14 cellular contexts compared by ENCODE assay signal in the genomic region with DNA sequence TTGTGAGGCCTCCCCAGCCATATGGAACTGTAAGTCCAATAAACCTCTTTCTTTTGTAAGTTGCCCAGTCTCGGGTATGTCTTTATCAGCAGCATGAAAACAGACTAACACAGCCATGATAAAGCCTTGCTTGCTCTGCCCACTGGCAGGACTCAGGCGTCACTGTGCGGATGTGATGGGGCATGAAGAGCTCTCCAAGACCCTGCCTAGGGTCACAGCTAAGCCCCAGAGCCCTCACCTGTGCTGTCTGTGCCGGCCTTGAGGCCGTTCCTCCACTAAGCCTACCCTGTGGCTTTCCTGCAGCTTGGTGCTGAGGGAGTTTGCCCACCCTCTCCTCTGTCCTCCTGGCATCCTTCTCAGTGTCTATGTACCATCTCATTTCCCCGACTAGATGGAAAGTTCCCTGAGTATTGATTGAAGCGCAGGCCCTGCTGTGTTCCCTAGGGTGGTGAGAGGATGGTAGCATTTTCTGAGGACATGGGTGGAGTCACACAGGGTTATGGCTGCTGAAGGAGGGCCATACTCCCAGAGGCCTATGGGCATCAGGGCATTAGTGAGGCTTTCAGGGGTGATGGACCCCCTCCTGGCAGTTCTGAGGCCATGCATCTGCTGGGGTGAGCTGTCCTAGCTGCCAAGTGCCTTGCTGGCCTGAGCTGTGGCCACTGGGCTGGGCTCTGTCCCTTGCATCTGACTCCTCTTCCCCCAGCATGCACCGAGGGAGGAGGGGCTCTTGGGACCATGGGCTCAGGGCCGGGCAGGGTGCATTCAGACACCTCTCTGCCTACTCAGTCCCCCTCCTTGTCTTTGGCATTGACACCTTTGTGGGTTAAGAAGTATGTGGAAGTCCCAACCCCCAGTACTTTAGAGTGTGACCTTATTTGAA.
DNase-seq lines count a peak whose midpoint lies in the region; ATAC-seq and TF ChIP-seq lines count a peak whose summit lies in the region.
"Had no signal": no experiment of that assay in that cellular context is flagged by ENCODE, and none has a peak within 500 bp of the region (broad histone marks: within the 10 kb centered on the region; RNA-seq: fewer than 3 reads in every experiment).

No MANE protein-coding gene starts in this region.

- H3K9me3 ChIP-seq in endodermal cell (ENCODE audit: control insufficient read depth, low read length) (no peaks in the 10 kb centered on the region), T-helper 17 cell (ENCODE audit: control insufficient read depth, low read length, poor library complexity, severe bottlenecking) (no peaks in the 10 kb centered on the region)

- H3K36me3 Mint-ChIP-seq in endodermal cell (ENCODE audit: low read depth) (no peaks in the 10 kb centered on the region), osteocyte (ENCODE audit: unreplicated experiment) (no peaks in the 10 kb centered on the region), T-helper 17 cell (ENCODE audit: low read depth) (no peaks in the 10 kb centered on the region)
- H3K36me3 Mint-ChIP-seq: CD8-positive, alpha-beta memory T cell had no signal

- H3K9me3 Mint-ChIP-seq in endodermal cell: peaks cover 8% of the 10 kb centered on the region
- peaks cover 4% of the 10 kb centered on the region for H3K9me3 Mint-ChIP-seq in osteocyte (ENCODE audit: unreplicated experiment)
- H3K9me3 Mint-ChIP-seq: CD8-positive, alpha-beta memory T cell had no signal

- no peak overlapping the region for H3K9ac ChIP-seq in endodermal cell (ENCODE audit: extremely low read depth, low read length, poor library complexity, severe bottlenecking)
- H3K9ac ChIP-seq: BLaER1 treated with 17β-estradiol and CSF1 and Interleukin-3, amounts not matched to agents 10 nM and 100 nM had no signal

- WGBS in endodermal cell (ENCODE audit: insufficient coverage in 1 of 2, insufficient read length in 1 of 2), 2 experiments: 91 to 97% methylated on average over 6 to 9 of the region's 9 CpGs

- ATAC-seq in Right ventricle myocardium inferior (no peak), left cardiac atrium (no peak), T-helper 17 cell (no peak), sciatic nerve (no peak)
- ATAC-seq: GM12878 had no signal

- no peak overlapping the region for H3K27ac ChIP-seq in endodermal cell (ENCODE audit: low read depth, low read length)
- H3K27ac ChIP-seq: BLaER1 treated with 17β-estradiol and CSF1 and Interleukin-3, amounts not matched to agents 10 nM and 100 nM had no signal

- intact Hi-C loops in Right ventricle myocardium inferior (cut with DNase I) (no loop called here), left cardiac atrium (cut with DNase I) (no loop called here), sciatic nerve (cut with DNase I) (no loop called here)

- H3K27ac Mint-ChIP-seq in endodermal cell: no peak overlapping the region
- no peak overlapping the region for H3K27ac Mint-ChIP-seq in osteocyte (ENCODE audit: unreplicated experiment)
- H3K27ac Mint-ChIP-seq in T-helper 17 cell: no peak overlapping the region
- H3K27ac Mint-ChIP-seq: CD8-positive, alpha-beta memory T cell had no signal

- TF ChIP-seq CTCF in endodermal cell (conservative IDR thresholded peaks at IDR 0.05) (no peak), osteocyte (IDR thresholded peaks at IDR 0.05) (no peak)

- H3K36me3 ChIP-seq in endodermal cell (ENCODE audit: control insufficient read depth, insufficient read depth, low read length): no peaks in the 10 kb centered on the region
- H3K36me3 ChIP-seq: BLaER1 treated with 17β-estradiol and CSF1 and Interleukin-3, amounts not matched to agents 10 nM and 100 nM had no signal

- peak; percentile 37 for DNase-seq in Right ventricle myocardium inferior (ENCODE audit: missing footprints)
- DNase-seq in left cardiac atrium: no peak
- DNase-seq in endodermal cell: peak; percentile 23
- peak; percentile 74 for DNase-seq in osteocyte (ENCODE audit: extremely low spot score, unreplicated experiment)
- DNase-seq in T-helper 17 cell: no peak
- DNase-seq in C1 segment of cervical spinal cord (lab: John Stamatoyannopoulos, UW): no peak
- DNase-seq in sciatic nerve (ENCODE audit: low spot score): no peak
- DNase-seq: CD8-positive, alpha-beta memory T cell; DMS53; EL; NCI-H1092 treated with DMSO at 0.1 percent for 48 hours; Right ventricle myocardium superior had no signal

- H3K4me3 ChIP-seq in endodermal cell (ENCODE audit: low read length): no peak overlapping the region
- H3K4me3 ChIP-seq: BLaER1 treated with 17β-estradiol and CSF1 and Interleukin-3, amounts not matched to agents 10 nM and 100 nM; GM12878 had no signal

- no peak overlapping the region for H3K4me3 Mint-ChIP-seq in endodermal cell
- no peak overlapping the region for H3K4me3 Mint-ChIP-seq in osteocyte (ENCODE audit: unreplicated experiment)
- H3K4me3 Mint-ChIP-seq in T-helper 17 cell: no peak overlapping the region
- H3K4me3 Mint-ChIP-seq: CD8-positive, alpha-beta memory T cell had no signal

- H3K27me3 Mint-ChIP-seq in endodermal cell (ENCODE audit: insufficient read depth): peaks cover 6% of the 10 kb centered on the region
- H3K27me3 Mint-ChIP-seq in osteocyte (ENCODE audit: unreplicated experiment): peaks cover 8% of the 10 kb centered on the region
- H3K27me3 Mint-ChIP-seq in T-helper 17 cell: peaks cover 27% of the 10 kb centered on the region

- H3K4me1 Mint-ChIP-seq in endodermal cell (no peaks in the 10 kb centered on the region), osteocyte (ENCODE audit: unreplicated experiment) (no peaks in the 10 kb centered on the region), T-helper 17 cell (no peaks in the 10 kb centered on the region)
- H3K4me1 Mint-ChIP-seq: CD8-positive, alpha-beta memory T cell had no signal

- H3K4me1 ChIP-seq in endodermal cell (ENCODE audit: control insufficient read depth, insufficient read depth, low read length): no peaks in the 10 kb centered on the region

- no peaks in the 10 kb centered on the region for H3K27me3 ChIP-seq in endodermal cell (ENCODE audit: control insufficient read depth, insufficient read depth, low read length, poor library complexity, severe bottlenecking)
- H3K27me3 ChIP-seq: BLaER1 treated with 17β-estradiol and CSF1 and Interleukin-3, amounts not matched to agents 10 nM and 100 nM had no signal

Comparison
In these comparisons a context has a peak if more than half of its experiments do, and no peak if none do; other contexts are left out.
1. DNase-seq: peak in Right ventricle myocardium inferior (single experiment), endodermal cell (single experiment) and osteocyte (single experiment); none in left cardiac atrium (single experiment), T-helper 17 cell (0 of 3), C1 segment of cervical spinal cord (0 of 14) and sciatic nerve (single experiment).